Comparison of ENCODE assay signal across 1 cellular context in the genomic region with DNA sequence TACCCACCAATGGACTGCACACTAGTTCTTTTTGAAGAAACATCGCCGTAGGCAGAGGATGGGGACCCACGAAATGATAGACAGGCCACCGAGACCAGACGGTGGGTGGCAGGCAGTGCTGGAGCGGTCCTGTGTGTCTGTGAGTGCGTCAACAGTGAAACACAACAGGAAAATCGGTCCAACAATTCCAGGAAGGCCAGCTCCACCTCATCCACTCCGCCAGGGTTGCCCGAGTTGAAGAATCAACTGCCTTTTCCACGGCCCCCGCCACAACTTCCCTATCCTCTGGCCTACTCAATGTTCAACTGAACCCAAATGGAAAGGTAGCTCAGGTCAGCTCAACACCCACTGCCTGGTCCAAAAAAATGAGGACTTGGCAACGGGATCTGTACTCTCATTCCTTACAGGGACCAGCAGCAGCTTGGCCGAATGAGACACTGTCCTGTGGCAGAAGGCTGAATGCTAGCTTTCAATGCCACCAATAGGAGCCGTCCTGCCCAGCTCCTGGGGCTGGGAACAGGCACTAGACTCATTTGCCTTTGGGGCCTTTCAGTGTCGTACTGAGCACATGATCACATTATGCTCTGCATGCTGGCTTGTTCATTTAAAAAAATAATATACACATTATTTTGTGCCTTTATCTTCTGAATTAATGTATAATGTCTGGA.
TF ChIP-seq lines count a peak whose summit lies in the region.

No MANE protein-coding gene starts in this region.

TF ChIP-seq in IMR-90, 13 proteins besides CTCF, POLR2A, EP300 and RAD21 (continued from another document):
- TF ChIP-seq SMC3 (IDR thresholded peaks at IDR 0.05; ENCODE audit: low read depth, low read length) (no peak), MAZ (IDR thresholded peaks at IDR 0.05; ENCODE audit: borderline replicate concordance, low read depth, low read length) (no peak), MAFK (IDR thresholded peaks at IDR 0.05; ENCODE audit: low read depth, low read length) (no peak)
